In genomic region chr9:89970701-89971100, GRCh38 we compare ENCODE assay signal across 30 cellular contexts.
"Had no signal": no experiment of that assay in that cellular context is flagged by ENCODE, and none has a peak within 500 bp of the region (broad histone marks: within the 10 kb centered on the region; RNA-seq: fewer than 3 reads in every experiment).

No MANE protein-coding gene starts in this region.

- H3K36me3 Mint-ChIP-seq: naive thymus-derived CD8-positive, alpha-beta T cell; natural killer cell treated with Interleukin-12 subunit alpha and Interleukin-12 subunit beta and Interleukin-15 and Interleukin-18, amount 100 ng/mL, for 72 hours; stimulated activated effector memory CD8-positive, alpha-beta T cell treated with anti-CD3 and anti-CD28 coated beads, Interleukin-12 subunit alpha, Interleukin-12 subunit beta, amount 100 ng/mL, for 72 hours had no signal

- FAIRE-seq: small intestine, urothelium cell line had no signal

- H2AFZ ChIP-seq: parathyroid adenoma had no signal

- H3K27me3 ChIP-seq: ovary, right lobe of liver, sigmoid colon, suprapubic skin, testis, tibial artery, upper lobe of left lung, vagina had no signal

- H3K4me1 ChIP-seq: parathyroid adenoma, suprapubic skin, tibial artery, vagina had no signal

- H3K4me3 Mint-ChIP-seq: naive thymus-derived CD8-positive, alpha-beta T cell; natural killer cell treated with Interleukin-12 subunit alpha and Interleukin-12 subunit beta and Interleukin-15 and Interleukin-18, amount 100 ng/mL, for 72 hours; nephron progenitor cell; neural crest cell; stimulated activated effector memory CD8-positive, alpha-beta T cell treated with anti-CD3 and anti-CD28 coated beads, Interleukin-12 subunit alpha, Interleukin-12 subunit beta, amount 100 ng/mL, for 72 hours; stimulated activated naive CD8-positive, alpha-beta T cell treated with anti-CD3 and anti-CD28 coated beads, Interleukin-15, amount 100 ng/mL, for 72 hours had no signal

- DNase-seq: naive thymus-derived CD8-positive, alpha-beta T cell; nephron progenitor cell; occipital lobe; ovary; posterior cingulate gyrus; psoas muscle; right lobe of liver; sigmoid colon; small intestine; stimulated activated CD4-positive, alpha-beta T cell treated with anti-CD3 and anti-CD28 coated beads, Interleukin-15, amount 100 ng/mL, for 24 hours; stimulated activated CD4-positive, alpha-beta T cell treated with anti-CD3 and anti-CD28 coated beads, Interleukin-2, amount 100 ng/mL, for 24 hours; stimulated activated CD4-positive, alpha-beta T cell treated with anti-CD3 and anti-CD28 coated beads, Interleukin-2, amount 100 ng/mL, for 48 hours; stimulated activated CD4-positive, alpha-beta T cell treated with anti-CD3 and anti-CD28 coated beads, Interleukin-4, amount 100 ng/mL, for 24 hours; stimulated activated naive CD4-positive, alpha-beta T cell; stimulated activated naive CD8-positive, alpha-beta T cell treated with anti-CD3 and anti-CD28 coated beads, Interleukin-15, amount 100 ng/mL, for 72 hours; stimulated activated naive CD8-positive, alpha-beta T cell treated with anti-CD3 and anti-CD28 coated beads, Interleukin-15, Interleukin-2, amounts not matched to agents 100 U/mL and 50 U/mL, for 24 hours; substantia nigra; testis; tibial artery; trophoblast cell had no signal

- H3K36me3 ChIP-seq: ovary, right lobe of liver, sigmoid colon, suprapubic skin, tibial artery, upper lobe of left lung, vagina had no signal

- H3K27ac Mint-ChIP-seq: naive thymus-derived CD8-positive, alpha-beta T cell; nephron progenitor cell; progenitor cell of endocrine pancreas; stimulated activated effector memory CD8-positive, alpha-beta T cell treated with anti-CD3 and anti-CD28 coated beads, Interleukin-12 subunit alpha, Interleukin-12 subunit beta, amount 100 ng/mL, for 72 hours; stimulated activated naive CD8-positive, alpha-beta T cell treated with anti-CD3 and anti-CD28 coated beads, Interleukin-15, amount 100 ng/mL, for 72 hours had no signal

- H3K79me2 ChIP-seq: parathyroid adenoma had no signal

- H3K27ac ChIP-seq: ovary, parathyroid adenoma, psoas muscle, right lobe of liver, sigmoid colon, suprapubic skin, testis, tibial artery, upper lobe of left lung, vagina had no signal

- H3K4me3 ChIP-seq: ovary, psoas muscle, right lobe of liver, sigmoid colon, suprapubic skin, testis, tibial artery, upper lobe of left lung, vagina had no signal

- H3K9ac ChIP-seq: parathyroid adenoma had no signal

- ATAC-seq: naive thymus-derived CD8-positive, alpha-beta T cell; psoas muscle; right cardiac atrium; stimulated activated effector memory CD8-positive, alpha-beta T cell treated with anti-CD3 and anti-CD28 coated beads, Interleukin-12 subunit alpha, Interleukin-12 subunit beta, amount 100 ng/mL, for 72 hours; stimulated activated naive CD8-positive, alpha-beta T cell treated with anti-CD3 and anti-CD28 coated beads, Interleukin-15, amount 100 ng/mL, for 72 hours; stimulated activated naive CD8-positive, alpha-beta T cell treated with anti-CD3 and anti-CD28 coated beads, Interleukin-15, Interleukin-2, amounts not matched to agents 100 U/mL and 50 U/mL, for 24 hours had no signal

- H3K4me1 Mint-ChIP-seq: neural crest cell had no signal

- H3K9me3 Mint-ChIP-seq: naive thymus-derived CD8-positive, alpha-beta T cell; nephron progenitor cell; neural crest cell; stimulated activated effector memory CD8-positive, alpha-beta T cell treated with anti-CD3 and anti-CD28 coated beads, Interleukin-12 subunit alpha, Interleukin-12 subunit beta, amount 100 ng/mL, for 72 hours; stimulated activated naive CD8-positive, alpha-beta T cell treated with anti-CD3 and anti-CD28 coated beads, Interleukin-15, amount 100 ng/mL, for 72 hours had no signal

- H3K9me3 ChIP-seq: ovary, psoas muscle, right lobe of liver, sigmoid colon, suprapubic skin, testis, tibial artery, upper lobe of left lung, vagina had no signal
